Comparison of ENCODE assay signal across 8 cellular contexts in the genomic region with DNA sequence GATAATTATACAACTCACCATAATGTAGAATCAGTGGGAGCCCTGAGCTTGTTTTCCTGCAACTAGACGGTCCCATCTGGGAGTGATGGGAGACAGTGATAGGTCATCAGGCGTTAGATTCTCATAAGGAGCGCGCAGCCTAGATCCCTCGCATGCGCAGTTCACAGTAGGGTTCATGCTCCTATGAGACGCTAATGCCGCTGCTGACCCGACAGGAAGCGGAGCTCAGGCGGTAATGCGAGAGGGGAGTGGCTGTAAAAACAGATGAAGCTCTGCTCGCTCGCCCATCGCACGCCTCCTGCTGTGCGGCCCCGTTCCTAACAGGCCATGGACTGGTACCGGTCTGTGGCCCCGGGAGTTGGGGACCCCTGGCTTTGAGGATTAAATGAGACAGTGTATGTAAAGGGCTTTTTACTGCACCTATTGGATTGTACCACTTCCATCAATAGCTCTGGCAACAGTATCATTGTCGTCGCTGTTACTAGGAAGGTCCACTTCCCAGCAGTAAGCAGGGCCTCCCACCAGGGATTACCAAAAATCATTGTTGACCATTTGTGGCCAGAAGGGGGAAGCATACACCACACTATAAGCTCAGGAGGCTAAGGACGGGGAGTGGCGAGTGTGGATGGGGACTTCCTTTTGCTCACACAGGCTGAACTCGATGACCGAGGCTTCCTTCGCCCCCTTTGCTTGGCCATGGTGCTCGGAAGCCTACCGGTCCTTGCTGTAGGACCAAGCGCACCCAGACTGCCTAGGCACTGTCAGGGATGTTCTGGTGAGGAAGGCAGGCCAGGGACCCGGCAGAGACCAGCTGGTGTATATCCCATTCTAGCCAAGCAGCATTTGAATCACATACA. TPM values are rescaled to one million over a fixed set of nuclear protein-coding genes. Genes with fewer than 3 reads are reported as not detected.
DNase-seq lines count a peak whose midpoint lies in the region; ATAC-seq, FAIRE-seq and TF ChIP-seq lines count a peak whose summit lies in the region.

No MANE protein-coding gene starts in this region.

- peaks cover 3% of the 10 kb centered on the region for H3K36me3 Mint-ChIP-seq in T-helper 17 cell (ENCODE audit: low read depth)

- no peaks in the 10 kb centered on the region for H3K4me1 ChIP-seq in right cardiac atrium (ENCODE audit: control insufficient read depth, insufficient read depth, low read length)

- TF ChIP-seq CTCF in GM12875 (IDR thresholded peaks at IDR 0.05; ENCODE audit: borderline replicate concordance, insufficient read depth, low read depth, low read length) = peak; percentile 17; the same call in 1 of the 2 replicates

- H3K4me1 Mint-ChIP-seq in T-helper 17 cell = peaks cover 11% of the 10 kb centered on the region

- peak; percentile 89 for DNase-seq in NCI-H1417 treated with DMSO at 0.1 percent for 48 hours (lab: John Stamatoyannopoulos, UW)
- peak; percentile 31 to 44 (median 38) for DNase-seq in T-helper 17 cell
- peak in 57 of 58 donors; percentile 9 to 86 (median 70) for DNase-seq in anterior cingulate cortex (lab: John Stamatoyannopoulos, UW)
- peak; percentile 91 to 95 (median 93) for DNase-seq in right cardiac atrium
- DNase-seq in pulmonary artery endothelial cell (ENCODE audit: low read depth, low spot score) = peak; percentile 76
- peak; percentile 80 for DNase-seq in urothelium cell line (ENCODE audit: low spot score)

- H3K27me3 Mint-ChIP-seq in T-helper 17 cell = peaks cover 5% of the 10 kb centered on the region

- H3K27me3 ChIP-seq in right cardiac atrium (ENCODE audit: control insufficient read depth, insufficient read depth) = no peaks in the 10 kb centered on the region

- intact Hi-C loops in right cardiac atrium (cut with DNase I) = loop anchor here (1.0 to 10.0 kb wide), 5 partner anchors 80 to 175 kb away; no protein-coding TSS in a partner anchor

- H3K27ac ChIP-seq in right cardiac atrium (ENCODE audit: low read length) = peak overlapping the region; percentile 73

- FAIRE-seq in urothelium cell line (lab: Jason Lieb, UNC) = no peak

- WGBS in right cardiac atrium = 4% methylated on average over 31 of the region's 31 CpGs

- H3K27ac Mint-ChIP-seq in T-helper 17 cell = peak overlapping the region; percentile 85

- H3K4me3 Mint-ChIP-seq in T-helper 17 cell = peak overlapping the region; percentile 91

- H3K4me3 ChIP-seq in GM12875 (ENCODE audit: low read depth, low read length) (no peak overlapping the region), right cardiac atrium (ENCODE audit: low read length) (peak overlapping the region; percentile 29)

- ATAC-seq in HG02798 (IDR thresholded peaks at IDR 0.05; ENCODE audit: poor library complexity, unreplicated experiment) = peak; percentile 97
- ATAC-seq in T-helper 17 cell = peak; percentile 88
- peak; percentile 97 for ATAC-seq in right cardiac atrium

- H3K9me3 ChIP-seq in T-helper 17 cell (ENCODE audit: control insufficient read depth, low read length, poor library complexity, severe bottlenecking) (no peaks in the 10 kb centered on the region), right cardiac atrium (ENCODE audit: control insufficient read depth, low read length) (no peaks in the 10 kb centered on the region)

RNA-seq across cellular contexts. Expression of gene AKR1B1, which starts 26.4 kb away (rescaled TPM):
- total RNA-seq in T-helper 17 cell = 10 to 100 TPM; 48.4 to 60.1 TPM
- 100 to 1,000 TPM; 133 to 191 (median 159) TPM for total RNA-seq in right cardiac atrium
- 211 TPM for polyA plus RNA-seq in right cardiac atrium
- 145 and 154 TPM in 2 replicates for total RNA-seq in pulmonary artery endothelial cell

Comparison
In these comparisons a context has a peak if more than half of its experiments do, and no peak if none do; other contexts are left out.
1. DNase-seq: peak in every context shown above with its lines; median percentile 93 in right cardiac atrium; 89 in NCI-H1417 treated with DMSO at 0.1 percent for 48 hours; 80 in urothelium cell line; 76 in pulmonary artery endothelial cell; 70 in anterior cingulate cortex; 38 in T-helper 17 cell.